Comparison of ENCODE assay signal across 26 cellular contexts in the genomic region with DNA sequence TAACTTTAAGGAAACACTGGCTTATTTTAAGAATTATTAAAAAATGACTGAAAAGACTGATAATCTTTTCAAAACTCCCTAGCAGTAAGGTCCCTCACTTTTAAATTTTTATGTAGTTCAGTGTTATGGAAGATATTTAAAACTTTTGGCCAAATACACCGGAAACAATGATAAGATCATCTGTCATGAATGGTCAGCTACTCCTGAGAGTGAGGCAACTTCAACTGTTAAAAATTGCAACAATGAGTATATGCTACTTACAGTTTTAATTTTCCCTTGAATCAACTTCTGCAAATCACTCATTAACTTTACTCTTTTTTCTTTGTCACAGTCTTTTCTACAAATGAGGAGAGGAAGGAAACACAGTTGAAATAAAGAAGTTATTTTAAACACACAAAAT. TPM values are rescaled to one million over a fixed set of nuclear protein-coding genes. Genes with fewer than 3 reads are reported as not detected.
A peak's percentile ranks its signal among the peaks of the same experiment; 100 is the strongest.
DNase-seq lines count a peak whose midpoint lies in the region; ATAC-seq, FAIRE-seq and TF ChIP-seq lines count a peak whose summit lies in the region.
"Had no signal": no experiment of that assay in that cellular context is flagged by ENCODE, and none has a peak within 500 bp of the region (broad histone marks: within the 10 kb centered on the region; RNA-seq: fewer than 3 reads in every experiment).

No MANE protein-coding gene starts in this region.

- no peak overlapping the region for H3K27ac Mint-ChIP-seq in WTC11
- H3K27ac Mint-ChIP-seq: CD8-positive, alpha-beta T cell had no signal

- H3K4me2 ChIP-seq in A549 = no peak overlapping the region

- TF ChIP-seq RAD21 in A549 (conservative IDR thresholded peaks at IDR 0.05 in 1 of 2, IDR thresholded peaks at IDR 0.05 in 1 of 2) = no peak

- no peaks in the 10 kb centered on the region for H3K9me3 Mint-ChIP-seq in WTC11
- H3K9me3 Mint-ChIP-seq: CD8-positive, alpha-beta T cell had no signal

- no peak for TF ChIP-seq CTCF in A549 (IDR thresholded peaks at IDR 0.05)
- TF ChIP-seq CTCF in WTC11 (IDR thresholded peaks at IDR 0.05) = no peak

- ATAC-seq in A549 = no peak
- ATAC-seq in WTC11 = no peak
- ATAC-seq in GM21717 (IDR thresholded peaks at IDR 0.05; ENCODE audit: unreplicated experiment) = no peak
- ATAC-seq: CD8-positive, alpha-beta T cell; GM12878 had no signal

- H3K27ac ChIP-seq in A549 = no peak overlapping the region
- H3K27ac ChIP-seq: SJSA1 had no signal

- no peak for TF ChIP-seq EP300 in A549 (IDR thresholded peaks at IDR 0.05)

- 88% methylated on average over 1 of the region's 1 CpG for WGBS in A549 (ENCODE audit: missing lambda C conversion rate)

- DNase-seq in A549 (ENCODE audit: low read depth in 1 of 2, low spot score in 1 of 2) (no peak), GF-D8 (lab: John Stamatoyannopoulos, UW) (peak; percentile 45), MV-4-11 (lab: John Stamatoyannopoulos, UW) (peak; percentile 24), WTC11 (ENCODE audit: low spot score) (no peak), NCI-H510A treated with DMSO at 0.1 percent for 48 hours (lab: John Stamatoyannopoulos, UW) (no peak)
- DNase-seq: C1 segment of cervical spinal cord; Caco-2; CD8-positive, alpha-beta T cell; H7; KBM-7; MG63; NCI-H1105; NCI-H146; NCI-H1930; NCI-H2107; NCI-H446; NCI-H526; NCI-H82; NK-92 treated with Interleukin-12 subunit alpha and Interleukin-12 subunit beta, amount 100 ng/mL, for 24 hours; Right ventricle myocardium superior; RPMI8226 had no signal

- CTCF ChIA-PET in A549 (lab: Yijun Ruan, JAX) = no interaction called here
- CTCF ChIA-PET in WTC11 (lab: Charles Lee) = no interaction called here

- H3K4me3 ChIP-seq in A549 = no peak overlapping the region
- H3K4me3 ChIP-seq: GM12878, MG63, SJSA1 had no signal

- peaks cover 7% of the 10 kb centered on the region for H3K4me1 ChIP-seq in A549
- H3K4me1 ChIP-seq: Caco-2 had no signal

- H3K27me3 Mint-ChIP-seq in WTC11 (ENCODE audit: low read depth) = no peaks in the 10 kb centered on the region

- H3K9me3 ChIP-seq in A549 = no peaks in the 10 kb centered on the region
- H3K9me3 ChIP-seq: Caco-2, MG63, SJSA1 had no signal

- POLR2A ChIA-PET in A549 (lab: Yijun Ruan, JAX) (no interaction called here), WTC11 (lab: Charles Lee) (no interaction called here)

- H3K4me3 Mint-ChIP-seq in WTC11 = no peak overlapping the region
- H3K4me3 Mint-ChIP-seq: CD8-positive, alpha-beta T cell had no signal

- FAIRE-seq in A549 (lab: Jason Lieb, UNC) (peak; percentile 28), islet of Langerhans (lab: Jason Lieb, UNC) (peak; percentile 65)
- FAIRE-seq: HTR-8/SVneo had no signal

- peaks cover 86% of the 10 kb centered on the region for H3K36me3 Mint-ChIP-seq in WTC11

- no peaks in the 10 kb centered on the region for H3K4me1 Mint-ChIP-seq in WTC11

- no peak for TF ChIP-seq POLR2A in A549 (IDR thresholded peaks at IDR 0.05; ENCODE audit: low read length)

TF ChIP-seq in A549, 52 proteins besides CTCF, POLR2A, EP300 and RAD21 (continues in another document):
- TF ChIP-seq, protein P1, sequence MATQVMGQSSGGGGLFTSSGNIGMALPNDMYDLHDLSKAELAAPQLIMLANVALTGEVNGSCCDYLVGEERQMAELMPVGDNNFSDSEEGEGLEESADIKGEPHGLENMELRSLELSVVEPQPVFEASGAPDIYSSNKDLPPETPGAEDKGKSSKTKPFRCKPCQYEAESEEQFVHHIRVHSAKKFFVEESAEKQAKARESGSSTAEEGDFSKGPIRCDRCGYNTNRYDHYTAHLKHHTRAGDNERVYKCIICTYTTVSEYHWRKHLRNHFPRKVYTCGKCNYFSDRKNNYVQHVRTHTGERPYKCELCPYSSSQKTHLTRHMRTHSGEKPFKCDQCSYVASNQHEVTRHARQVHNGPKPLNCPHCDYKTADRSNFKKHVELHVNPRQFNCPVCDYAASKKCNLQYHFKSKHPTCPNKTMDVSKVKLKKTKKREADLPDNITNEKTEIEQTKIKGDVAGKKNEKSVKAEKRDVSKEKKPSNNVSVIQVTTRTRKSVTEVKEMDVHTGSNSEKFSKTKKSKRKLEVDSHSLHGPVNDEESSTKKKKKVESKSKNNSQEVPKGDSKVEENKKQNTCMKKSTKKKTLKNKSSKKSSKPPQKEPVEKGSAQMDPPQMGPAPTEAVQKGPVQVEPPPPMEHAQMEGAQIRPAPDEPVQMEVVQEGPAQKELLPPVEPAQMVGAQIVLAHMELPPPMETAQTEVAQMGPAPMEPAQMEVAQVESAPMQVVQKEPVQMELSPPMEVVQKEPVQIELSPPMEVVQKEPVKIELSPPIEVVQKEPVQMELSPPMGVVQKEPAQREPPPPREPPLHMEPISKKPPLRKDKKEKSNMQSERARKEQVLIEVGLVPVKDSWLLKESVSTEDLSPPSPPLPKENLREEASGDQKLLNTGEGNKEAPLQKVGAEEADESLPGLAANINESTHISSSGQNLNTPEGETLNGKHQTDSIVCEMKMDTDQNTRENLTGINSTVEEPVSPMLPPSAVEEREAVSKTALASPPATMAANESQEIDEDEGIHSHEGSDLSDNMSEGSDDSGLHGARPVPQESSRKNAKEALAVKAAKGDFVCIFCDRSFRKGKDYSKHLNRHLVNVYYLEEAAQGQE (IDR thresholded peaks at IDR 0.05) = no peak
- no peak for TF ChIP-seq JUN (IDR thresholded peaks at IDR 0.05)
- TF ChIP-seq, protein P2, sequence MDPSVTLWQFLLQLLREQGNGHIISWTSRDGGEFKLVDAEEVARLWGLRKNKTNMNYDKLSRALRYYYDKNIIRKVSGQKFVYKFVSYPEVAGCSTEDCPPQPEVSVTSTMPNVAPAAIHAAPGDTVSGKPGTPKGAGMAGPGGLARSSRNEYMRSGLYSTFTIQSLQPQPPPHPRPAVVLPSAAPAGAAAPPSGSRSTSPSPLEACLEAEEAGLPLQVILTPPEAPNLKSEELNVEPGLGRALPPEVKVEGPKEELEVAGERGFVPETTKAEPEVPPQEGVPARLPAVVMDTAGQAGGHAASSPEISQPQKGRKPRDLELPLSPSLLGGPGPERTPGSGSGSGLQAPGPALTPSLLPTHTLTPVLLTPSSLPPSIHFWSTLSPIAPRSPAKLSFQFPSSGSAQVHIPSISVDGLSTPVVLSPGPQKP (IDR thresholded peaks at IDR 0.05; ENCODE audit: low read depth, low read length) = no peak
- no peak for TF ChIP-seq MYC (IDR thresholded peaks at IDR 0.05; ENCODE audit: borderline replicate concordance, low read length)
- no peak for TF ChIP-seq EHMT2 (IDR thresholded peaks at IDR 0.05; ENCODE audit: low read depth)
- TF ChIP-seq SREBF2 (IDR thresholded peaks at IDR 0.05) = no peak

TF ChIP-seq in WTC11, 78 proteins besides CTCF, POLR2A, EP300 and RAD21:
- TF ChIP-seq ZBTB21 (CRISPR knock-in tag; IDR thresholded peaks at IDR 0.05; ENCODE audit: borderline replicate concordance) (no peak), NR1H2 (CRISPR knock-in tag; IDR thresholded peaks at IDR 0.05) (no peak)
- TF ChIP-seq, protein P3, sequence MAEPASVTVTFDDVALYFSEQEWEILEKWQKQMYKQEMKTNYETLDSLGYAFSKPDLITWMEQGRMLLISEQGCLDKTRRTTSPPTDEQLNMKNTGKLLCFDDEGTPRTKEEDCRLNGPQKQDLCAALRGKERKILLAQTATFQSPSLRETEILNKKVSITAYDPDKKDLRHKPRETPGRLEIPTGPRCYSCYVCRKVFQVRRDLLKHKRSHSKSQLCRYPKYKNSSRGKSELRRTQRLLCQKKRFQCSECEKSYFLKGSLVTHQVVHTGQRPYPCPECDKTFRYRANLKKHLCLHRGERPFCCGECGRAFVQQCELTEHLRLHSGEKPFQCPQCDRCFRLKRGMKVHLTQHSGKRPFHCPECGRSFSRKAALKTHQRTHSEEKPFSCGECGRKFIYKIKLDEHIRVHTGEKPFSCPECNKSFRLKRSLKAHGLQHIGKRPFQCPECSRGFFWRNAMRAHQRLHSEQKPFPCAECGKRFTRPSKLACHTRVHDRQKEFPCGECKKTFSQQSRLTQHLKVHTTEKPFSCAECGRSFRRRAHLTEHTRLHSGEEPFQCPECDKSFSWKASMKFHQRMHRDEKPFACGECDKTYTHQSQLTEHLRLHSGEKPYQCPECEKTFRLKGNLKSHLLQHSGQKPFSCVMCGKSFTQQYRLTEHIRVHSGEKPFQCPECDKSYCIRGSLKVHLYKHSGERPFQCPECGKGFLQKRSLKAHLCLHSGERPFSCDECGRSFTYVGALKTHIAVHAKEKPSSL (CRISPR knock-in tag; conservative IDR thresholded peaks at IDR 0.05) = no peak
- TF ChIP-seq, protein P4, sequence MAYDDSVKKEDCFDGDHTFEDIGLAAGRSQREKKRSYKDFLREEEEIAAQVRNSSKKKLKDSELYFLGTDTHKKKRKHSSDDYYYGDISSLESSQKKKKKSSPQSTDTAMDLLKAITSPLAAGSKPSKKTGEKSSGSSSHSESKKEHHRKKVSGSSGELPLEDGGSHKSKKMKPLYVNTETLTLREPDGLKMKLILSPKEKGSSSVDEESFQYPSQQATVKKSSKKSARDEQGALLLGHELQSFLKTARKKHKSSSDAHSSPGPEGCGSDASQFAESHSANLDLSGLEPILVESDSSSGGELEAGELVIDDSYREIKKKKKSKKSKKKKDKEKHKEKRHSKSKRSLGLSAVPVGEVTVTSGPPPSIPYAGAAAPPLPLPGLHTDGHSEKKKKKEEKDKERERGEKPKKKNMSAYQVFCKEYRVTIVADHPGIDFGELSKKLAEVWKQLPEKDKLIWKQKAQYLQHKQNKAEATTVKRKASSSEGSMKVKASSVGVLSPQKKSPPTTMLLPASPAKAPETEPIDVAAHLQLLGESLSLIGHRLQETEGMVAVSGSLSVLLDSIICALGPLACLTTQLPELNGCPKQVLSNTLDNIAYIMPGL (CRISPR knock-in tag; IDR thresholded peaks at IDR 0.05) = no peak

RNA-seq across cellular contexts. Expression of a gene that starts 10.8 kb away (rescaled TPM):
- polyA plus RNA-seq in A549 (2011; rRNA removed) = 62.2 and 94.8 TPM in 2 replicates
- 31.3 and 35.5 TPM in 2 replicates for polyA plus RNA-seq in A549 (2012; cell fraction: cytosol; rRNA removed)
- polyA plus RNA-seq in A549 (2012; cell fraction: nucleus; rRNA removed) = 24.8 and 38.6 TPM in 2 replicates
- polyA plus RNA-seq in A549 (2017; fragmentation: RNase III; extraction: RNeasy Plus Mini Kit Qiagen cat#74134 plus additional on column Dnase treatment) = 71.2 to 81.2 TPM (median 78.0 TPM) in 3 replicates
- polyA minus RNA-seq in A549 (2011; rRNA and poly(A)+ RNA removed) = 42.9 and 56.2 TPM in 2 replicates
- 69.1 to 86.6 TPM (median 76.3 TPM) in 3 replicates for total RNA-seq in WTC11 (2021)

Comparison
In these comparisons a context has a peak if more than half of its experiments do, and no peak if none do; other contexts are left out.
1. DNase-seq: peak in GF-D8 (single experiment) and MV-4-11 (single experiment); none in A549 (0 of 2), WTC11 (single experiment) and NCI-H510A treated with DMSO at 0.1 percent for 48 hours (single experiment).